In the genomic region with DNA sequence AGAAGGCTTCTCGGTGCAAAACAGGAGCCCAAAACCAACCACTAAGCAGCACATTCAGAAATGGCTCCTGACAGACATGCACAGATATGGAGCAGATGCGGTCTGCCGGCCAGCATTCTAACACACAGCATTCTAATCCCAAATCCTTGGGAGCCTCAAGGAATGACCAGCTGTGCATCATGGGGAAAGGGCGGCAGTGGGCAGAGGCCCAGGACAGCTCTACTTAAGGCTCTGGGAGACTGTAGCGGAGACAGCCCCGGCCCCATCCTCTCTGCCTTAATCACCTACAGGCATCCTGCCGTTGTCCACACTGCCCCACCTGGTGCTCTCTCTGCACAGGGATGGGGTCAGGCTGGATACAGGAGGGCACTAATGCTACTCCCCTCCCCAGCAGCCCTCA, we compare ENCODE assay signal across 28 cellular contexts.
"Had no signal": no experiment of that assay in that cellular context is flagged by ENCODE, and none has a peak within 500 bp of the region (broad histone marks: within the 10 kb centered on the region; RNA-seq: fewer than 3 reads in every experiment).

No MANE protein-coding gene starts in this region.

- H3K4me1 Mint-ChIP-seq: activated CD4-positive, alpha-beta memory T cell treated with anti-CD3 and anti-CD28 coated beads, Interleukin-2, amount 10 ng/mL, durations not matched to agents 7 days and 5 days; activated CD4-positive, alpha-beta T cell treated with anti-CD3 and anti-CD28 coated beads, Interleukin-2, amount 10 ng/mL, durations not matched to agents 7 days and 5 days; activated naive CD4-positive, alpha-beta T cell treated with anti-CD3 and anti-CD28 coated beads, Interleukin-2, amount 10 ng/mL, durations not matched to agents 7 days and 5 days; activated naive CD8-positive, alpha-beta T cell treated with anti-CD3 and anti-CD28 coated beads, Interleukin-2, amount 10 ng/mL, durations not matched to agents 7 days and 5 days had no signal

- H3K4me3 ChIP-seq: ascending aorta, breast epithelium, cardiac muscle cell, colonic mucosa had no signal

- DNase-seq: activated CD4-positive, alpha-beta memory T cell treated with anti-CD3 and anti-CD28 coated beads, Interleukin-2, amount 10 ng/mL, durations not matched to agents 7 days and 5 days; activated CD4-positive, alpha-beta T cell treated with anti-CD3 and anti-CD28 coated beads for 1 hour; activated CD4-positive, alpha-beta T cell treated with anti-CD3 and anti-CD28 coated beads for 4 hours; activated CD4-positive, alpha-beta T cell treated with anti-CD3 and anti-CD28 coated beads, Interleukin-2, amount 10 ng/mL, durations not matched to agents 7 days and 5 days; activated CD4-positive, alpha-beta T cell treated with anti-CD3 and anti-CD28 coated beads, Interleukin-2, amount 50 U/mL, for 4 hours; activated CD8-positive, alpha-beta memory T cell treated with anti-CD3 and anti-CD28 coated beads, Interleukin-2, amount 50 U/mL, for 48 hours; activated gamma-delta T cell; activated naive CD4-positive, alpha-beta T cell; activated naive CD4-positive, alpha-beta T cell treated with anti-CD3 and anti-CD28 coated beads, Interleukin-2, amount 10 ng/mL, durations not matched to agents 7 days and 5 days; activated naive CD8-positive, alpha-beta T cell treated with anti-CD3 and anti-CD28 coated beads, Interleukin-2, amount 10 ng/mL, durations not matched to agents 7 days and 5 days; activated T-cell treated with anti-CD3 and anti-CD28 coated beads for 4 hours; activated T-cell treated with anti-CD3 and anti-CD28 coated beads, Interleukin-2, amount 50 U/mL, for 24 hours; activated T-cell treated with anti-CD3 and anti-CD28 coated beads, Interleukin-2, amount 50 U/mL, for 72 hours; central memory CD4-positive, alpha-beta T cell; cerebellar nuclear complex; colonic mucosa; dermis blood vessel endothelial cell; effector CD4-positive, alpha-beta T cell; effector memory CD8-positive, alpha-beta T cell; foreskin fibroblast; T-helper 2 cell had no signal

- H3K27ac Mint-ChIP-seq: activated CD4-positive, alpha-beta memory T cell treated with anti-CD3 and anti-CD28 coated beads, Interleukin-2, amount 10 ng/mL, durations not matched to agents 7 days and 5 days; activated CD4-positive, alpha-beta T cell treated with anti-CD3 and anti-CD28 coated beads, Interleukin-2, amount 10 ng/mL, durations not matched to agents 7 days and 5 days; activated naive CD4-positive, alpha-beta T cell treated with anti-CD3 and anti-CD28 coated beads, Interleukin-2, amount 10 ng/mL, durations not matched to agents 7 days and 5 days; activated naive CD4-positive, alpha-beta T cell treated with anti-CD3 and anti-CD28 coated beads, Interleukin-2, amount 50 U/mL, for 72 hours; activated naive CD8-positive, alpha-beta T cell treated with anti-CD3 and anti-CD28 coated beads, Interleukin-2, amount 10 ng/mL, durations not matched to agents 7 days and 5 days; activated T-cell treated with anti-CD3 and anti-CD28 coated beads, Interleukin-2, amount 50 U/mL, for 24 hours; activated T-cell treated with anti-CD3 and anti-CD28 coated beads, Interleukin-2, amount 50 U/mL, for 72 hours; effector memory CD8-positive, alpha-beta T cell; WTC11 had no signal

- ATAC-seq: activated naive CD4-positive, alpha-beta T cell treated with anti-CD3 and anti-CD28 coated beads, Interleukin-2, amount 50 U/mL, for 72 hours; activated T-cell treated with anti-CD3 and anti-CD28 coated beads, Interleukin-2, amount 50 U/mL, for 72 hours; effector memory CD8-positive, alpha-beta T cell; WTC11 had no signal

- H3K36me3 ChIP-seq: ascending aorta, breast epithelium, cardiac muscle cell, colonic mucosa had no signal

- H3K9me3 ChIP-seq: colonic mucosa had no signal

- H3K27me3 ChIP-seq: ascending aorta, cardiac muscle cell, colonic mucosa had no signal

- H3K27ac ChIP-seq: ascending aorta, breast epithelium, cardiac muscle cell, colonic mucosa, epithelial cell of prostate had no signal

- H3K4me3 Mint-ChIP-seq: activated CD4-positive, alpha-beta memory T cell treated with anti-CD3 and anti-CD28 coated beads, Interleukin-2, amount 10 ng/mL, durations not matched to agents 7 days and 5 days; activated CD4-positive, alpha-beta T cell treated with anti-CD3 and anti-CD28 coated beads, Interleukin-2, amount 10 ng/mL, durations not matched to agents 7 days and 5 days; activated naive CD4-positive, alpha-beta T cell treated with anti-CD3 and anti-CD28 coated beads, Interleukin-2, amount 10 ng/mL, durations not matched to agents 7 days and 5 days; activated naive CD8-positive, alpha-beta T cell treated with anti-CD3 and anti-CD28 coated beads, Interleukin-2, amount 10 ng/mL, durations not matched to agents 7 days and 5 days; activated T-cell treated with anti-CD3 and anti-CD28 coated beads, Interleukin-2, amount 50 U/mL, for 24 hours; activated T-cell treated with anti-CD3 and anti-CD28 coated beads, Interleukin-2, amount 50 U/mL, for 72 hours; brain; effector memory CD8-positive, alpha-beta T cell; WTC11 had no signal

- H3K4me1 ChIP-seq: ascending aorta, breast epithelium, colonic mucosa had no signal

- H3K27me3 Mint-ChIP-seq: activated CD4-positive, alpha-beta memory T cell treated with anti-CD3 and anti-CD28 coated beads, Interleukin-2, amount 10 ng/mL, durations not matched to agents 7 days and 5 days; activated CD4-positive, alpha-beta T cell treated with anti-CD3 and anti-CD28 coated beads, Interleukin-2, amount 10 ng/mL, durations not matched to agents 7 days and 5 days; activated naive CD4-positive, alpha-beta T cell treated with anti-CD3 and anti-CD28 coated beads, Interleukin-2, amount 10 ng/mL, durations not matched to agents 7 days and 5 days; activated T-cell treated with anti-CD3 and anti-CD28 coated beads, Interleukin-2, amount 50 U/mL, for 24 hours had no signal

- H3K36me3 Mint-ChIP-seq: activated naive CD4-positive, alpha-beta T cell treated with anti-CD3 and anti-CD28 coated beads, Interleukin-2, amount 10 ng/mL, durations not matched to agents 7 days and 5 days; activated naive CD8-positive, alpha-beta T cell treated with anti-CD3 and anti-CD28 coated beads, Interleukin-2, amount 10 ng/mL, durations not matched to agents 7 days and 5 days; brain; WTC11 had no signal
